ENCODE assay signal across 21 cellular contexts in the genomic region with DNA sequence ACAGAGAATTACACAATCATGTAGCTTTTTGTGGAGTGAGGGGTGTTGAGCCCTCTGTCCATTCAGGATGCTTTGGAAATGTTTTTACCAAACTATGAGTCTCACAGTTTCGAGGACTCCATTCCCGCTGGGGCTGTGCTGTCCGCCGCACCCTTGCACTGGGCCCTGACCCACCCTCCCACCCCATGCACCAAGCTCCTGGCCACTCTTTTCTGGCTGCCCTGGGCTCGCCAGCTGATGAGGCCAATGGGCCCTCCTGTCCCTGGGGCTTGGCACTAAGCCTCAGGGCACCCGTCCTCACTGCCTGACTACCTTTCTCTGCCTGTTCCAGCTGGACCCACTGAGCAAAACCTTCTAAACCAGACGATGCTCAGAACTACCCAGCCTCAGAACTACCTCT.
"Had no signal": no experiment of that assay in that cellular context is flagged by ENCODE, and none has a peak within 500 bp of the region (broad histone marks: within the 10 kb centered on the region; RNA-seq: fewer than 3 reads in every experiment).

No MANE protein-coding gene starts in this region.

- H3K36me3 Mint-ChIP-seq: IgD-negative memory B cell had no signal

- H3K9ac ChIP-seq: KMS-11 had no signal

- H3K4me3 Mint-ChIP-seq: IgD-negative memory B cell had no signal

- H3K4me1 Mint-ChIP-seq: IgD-negative memory B cell had no signal

- H3K36me3 ChIP-seq: SJCRH30 had no signal

- DNase-seq: Kasumi-1, MM.1S, NCI-H1092 treated with DMSO at 0.1 percent for 48 hours, NCI-H1436, NCI-H187, NCI-H2029, NCI-H2081 treated with DMSO at 0.1 percent for 48 hours, NCI-H2171, NCI-H226, NCI-H446, NCI-H510A, NCI-H524 treated with DMSO at 0.1 percent for 48 hours, NCI-H69, NCI-H774, SHP77 treated with DMSO at 0.1 percent for 48 hours, SJCRH30 had no signal

- ATAC-seq: K562, SK-N-SH treated with all-trans-retinoic acid at 6 μM for 48 hours had no signal

- H3K4me1 ChIP-seq: SJCRH30 had no signal

- H3K27ac Mint-ChIP-seq: IgD-negative memory B cell had no signal

- H3K27me3 Mint-ChIP-seq: IgD-negative memory B cell had no signal

- H3K27ac ChIP-seq: KMS-11, RWPE1, SJCRH30 had no signal

- H3K4me2 ChIP-seq: KMS-11 had no signal

- H3K4me3 ChIP-seq: K562, SJCRH30 had no signal

- H3K9me3 ChIP-seq: SJCRH30 had no signal
